In the genomic region with DNA sequence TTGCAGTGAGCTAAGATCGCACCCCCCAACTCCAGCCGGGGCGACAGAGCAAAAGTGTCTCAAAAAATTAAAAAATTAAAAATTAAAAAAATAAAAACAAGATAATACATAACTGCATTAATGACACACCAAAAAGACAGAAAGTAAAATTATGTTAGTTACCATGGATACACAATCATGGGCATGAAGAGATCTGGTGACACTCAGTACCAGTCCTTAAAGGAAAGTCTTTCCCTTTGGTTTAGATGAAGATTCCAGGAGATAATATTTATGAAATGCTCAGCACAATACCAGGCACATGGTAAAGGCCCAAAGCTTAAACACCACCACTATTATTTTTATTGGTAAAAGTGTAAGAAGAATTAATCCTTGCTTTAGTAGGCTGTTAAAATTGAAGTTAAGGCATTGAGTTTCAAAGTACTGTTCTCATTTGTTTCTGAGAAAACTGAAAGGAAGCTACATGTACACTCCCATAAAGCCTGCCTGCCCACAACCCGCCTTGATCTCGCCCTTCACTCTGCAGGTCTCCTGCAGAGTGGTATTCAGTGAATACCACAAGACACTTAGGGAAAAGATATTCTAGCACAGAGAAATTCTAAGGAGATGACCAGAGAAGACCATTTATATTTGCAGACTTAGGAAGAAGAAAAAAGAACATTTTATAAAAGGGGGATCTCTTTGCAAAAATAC, we compare ENCODE assay signal across 15 cellular contexts. TPM values are rescaled to one million over a fixed set of nuclear protein-coding genes. Genes with fewer than 3 reads are reported as not detected.
DNase-seq lines count a peak whose midpoint lies in the region; ATAC-seq and TF ChIP-seq lines count a peak whose summit lies in the region.
"Had no signal": no experiment of that assay in that cellular context is flagged by ENCODE, and none has a peak within 500 bp of the region (broad histone marks: within the 10 kb centered on the region; RNA-seq: fewer than 3 reads in every experiment).

No MANE protein-coding gene starts in this region.

- POLR2A ChIA-PET in T-cell (lab: Charles Lee), result interaction anchor here in 1 of 2 donors (0.5 to 0.6 kb wide), 2 partner anchors 89 to 152 kb away, joined by 4 to 5 read pairs; no protein-coding TSS in a partner anchor

- H3K9me3 Mint-ChIP-seq in activated naive CD4-positive, alpha-beta T cell treated with anti-CD3 and anti-CD28 coated beads, Interleukin-2, amount 50 U/mL, for 24 hours, result no peaks in the 10 kb centered on the region
- H3K9me3 Mint-ChIP-seq in T-cell, result no peaks in the 10 kb centered on the region
- H3K9me3 Mint-ChIP-seq in stimulated activated effector memory CD8-positive, alpha-beta T cell treated with anti-CD3 and anti-CD28 coated beads, Interleukin-12 subunit alpha, Interleukin-12 subunit beta, amount 100 ng/mL, for 72 hours, result no peaks in the 10 kb centered on the region
- H3K9me3 Mint-ChIP-seq: brain had no signal

- no peaks in the 10 kb centered on the region for H3K27me3 Mint-ChIP-seq in activated naive CD4-positive, alpha-beta T cell treated with anti-CD3 and anti-CD28 coated beads, Interleukin-2, amount 50 U/mL, for 24 hours
- no peaks in the 10 kb centered on the region for H3K27me3 Mint-ChIP-seq in T-cell
- H3K27me3 Mint-ChIP-seq: brain, progenitor cell of endocrine pancreas had no signal

- in situ Hi-C loops in brain microvascular endothelial cell (cut with HindIII; ENCODE audit: low pct_ligation_motif_present, low sequenced_read_pairs), result no loop called here

- peaks cover 4% of the 10 kb centered on the region for H3K36me3 ChIP-seq in brain microvascular endothelial cell (replicated peaks)

- DNase-seq in activated naive CD4-positive, alpha-beta T cell treated with Interleukin-2 at 50 U/mL for 16 hours, result no peak
- peak in 5 of 34 experiments; percentile 1 to 16 (median 5) for DNase-seq in T-cell
- peak; percentile 16 for DNase-seq in brain microvascular endothelial cell
- no peak for DNase-seq in stimulated activated effector memory CD8-positive, alpha-beta T cell treated with anti-CD3 and anti-CD28 coated beads, Interleukin-12 subunit alpha, Interleukin-12 subunit beta, amount 100 ng/mL, for 72 hours (ENCODE audit: low spot score in 2 of 2)
- no peak for DNase-seq in EL
- DNase-seq in NCI-H2107 treated with DMSO at 0.1 percent for 48 hours (lab: John Stamatoyannopoulos, UW; ENCODE audit: unreplicated experiment), result no peak
- DNase-seq in NAMALWA (ENCODE audit: low spot score), result no peak
- DNase-seq: DMS53, NCI-H1417, NCI-H510A treated with DMSO at 0.1 percent for 48 hours, T-helper 9 cell had no signal

- no peak overlapping the region for H3K27ac ChIP-seq in brain microvascular endothelial cell
- H3K27ac ChIP-seq: RWPE1 had no signal

- H3K36me3 Mint-ChIP-seq in activated naive CD4-positive, alpha-beta T cell treated with anti-CD3 and anti-CD28 coated beads, Interleukin-2, amount 50 U/mL, for 24 hours, result peaks cover 17% of the 10 kb centered on the region
- H3K36me3 Mint-ChIP-seq in T-cell, result peaks cover 47% of the 10 kb centered on the region
- H3K36me3 Mint-ChIP-seq in stimulated activated effector memory CD8-positive, alpha-beta T cell treated with anti-CD3 and anti-CD28 coated beads, Interleukin-12 subunit alpha, Interleukin-12 subunit beta, amount 100 ng/mL, for 72 hours, result peaks cover 39% of the 10 kb centered on the region

- H3K4me1 Mint-ChIP-seq in activated naive CD4-positive, alpha-beta T cell treated with anti-CD3 and anti-CD28 coated beads, Interleukin-2, amount 50 U/mL, for 24 hours, result peaks cover 89% of the 10 kb centered on the region
- peaks cover 82 to 89% (median 89%) of the 10 kb centered on the region in 3 donors for H3K4me1 Mint-ChIP-seq in T-cell
- peaks cover 46% of the 10 kb centered on the region for H3K4me1 Mint-ChIP-seq in stimulated activated effector memory CD8-positive, alpha-beta T cell treated with anti-CD3 and anti-CD28 coated beads, Interleukin-12 subunit alpha, Interleukin-12 subunit beta, amount 100 ng/mL, for 72 hours

- H3K27me3 ChIP-seq in brain microvascular endothelial cell (replicated peaks), result no peaks in the 10 kb centered on the region

- peak overlapping the region; percentile 77 for H3K4me3 Mint-ChIP-seq in activated naive CD4-positive, alpha-beta T cell treated with anti-CD3 and anti-CD28 coated beads, Interleukin-2, amount 50 U/mL, for 24 hours
- peak overlapping the region; percentile 50 to 72 (median 64) for H3K4me3 Mint-ChIP-seq in T-cell
- no peak overlapping the region for H3K4me3 Mint-ChIP-seq in stimulated activated effector memory CD8-positive, alpha-beta T cell treated with anti-CD3 and anti-CD28 coated beads, Interleukin-12 subunit alpha, Interleukin-12 subunit beta, amount 100 ng/mL, for 72 hours
- H3K4me3 Mint-ChIP-seq: brain had no signal

- H3K27ac Mint-ChIP-seq in activated naive CD4-positive, alpha-beta T cell treated with anti-CD3 and anti-CD28 coated beads, Interleukin-2, amount 50 U/mL, for 24 hours, result peak overlapping the region; percentile 94
- peak overlapping the region; percentile 93 for H3K27ac Mint-ChIP-seq in T-cell
- H3K27ac Mint-ChIP-seq in stimulated activated effector memory CD8-positive, alpha-beta T cell treated with anti-CD3 and anti-CD28 coated beads, Interleukin-12 subunit alpha, Interleukin-12 subunit beta, amount 100 ng/mL, for 72 hours, result peak overlapping the region; percentile 8
- H3K27ac Mint-ChIP-seq: progenitor cell of endocrine pancreas had no signal

- H3K4me3 ChIP-seq in brain microvascular endothelial cell (ENCODE audit: low read depth, low read length), result no peak overlapping the region

- ATAC-seq in T-cell (replicated peaks in 1 of 4), result peak; percentile 78 to 86 (median 84)
- ATAC-seq in stimulated activated effector memory CD8-positive, alpha-beta T cell treated with anti-CD3 and anti-CD28 coated beads, Interleukin-12 subunit alpha, Interleukin-12 subunit beta, amount 100 ng/mL, for 72 hours, result no peak

- CTCF ChIA-PET in T-cell (lab: Charles Lee), result interaction anchor here (1.0 to 1.7 kb wide), 3 partner anchors 12 to 188 kb away, joined by 3 to 4 read pairs (median 3); no protein-coding TSS in a partner anchor

- TF ChIP-seq CTCF in brain microvascular endothelial cell (IDR thresholded peaks at IDR 0.05; ENCODE audit: low read depth, low read length, missing control alignments), result no peak

RNA-seq across cellular contexts. Expression of a gene that starts 52.3 kb away (rescaled TPM):
- total RNA-seq in T-cell, result 10 to 100 TPM; 45.6 to 65.9 (median 49.5) TPM

Comparison
In these comparisons a context has a peak if more than half of its experiments do, and no peak if none do; other contexts are left out.
1. H3K27ac Mint-ChIP-seq: peak in every context shown above with its lines; median percentile 94 in activated naive CD4-positive, alpha-beta T cell treated with anti-CD3 and anti-CD28 coated beads, Interleukin-2, amount 50 U/mL, for 24 hours; 93 in T-cell; 8 in stimulated activated effector memory CD8-positive, alpha-beta T cell treated with anti-CD3 and anti-CD28 coated beads, Interleukin-12 subunit alpha, Interleukin-12 subunit beta, amount 100 ng/mL, for 72 hours.